ENCODE assay signal across 24 cellular contexts in the genomic region with DNA sequence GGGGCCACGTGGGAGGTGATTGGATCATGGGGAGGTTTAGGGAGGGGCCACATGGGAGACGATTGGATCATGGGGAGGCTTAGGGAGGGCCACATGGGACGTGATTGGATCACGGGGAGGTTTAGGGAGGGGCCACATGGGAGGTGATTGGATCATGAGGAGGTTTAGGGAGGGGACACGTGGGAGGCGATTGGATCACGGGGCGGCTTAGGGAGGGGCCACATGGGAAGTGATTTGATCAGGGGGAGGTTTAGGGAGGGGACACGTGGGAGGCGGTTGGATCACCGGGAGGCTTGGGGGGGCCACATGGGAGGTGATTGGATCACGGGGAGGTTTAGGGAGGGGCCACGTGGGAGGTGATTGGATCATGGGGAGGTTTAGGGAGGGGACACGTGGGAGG. TPM values are rescaled to one million over a fixed set of nuclear protein-coding genes. Genes with fewer than 3 reads are reported as not detected.
"Had no signal": no experiment of that assay in that cellular context is flagged by ENCODE, and none has a peak within 500 bp of the region (broad histone marks: within the 10 kb centered on the region; RNA-seq: fewer than 3 reads in every experiment).

No MANE protein-coding gene starts in this region.

- H3K27ac ChIP-seq: KMS-11, SJSA1 had no signal

- H3K9me3 ChIP-seq: SK-N-SH had no signal

- H3K4me1 ChIP-seq: SJSA1 had no signal

- H3K36me3 ChIP-seq: SJSA1 had no signal

- H3K4me2 ChIP-seq: KMS-11, SK-N-SH had no signal

- H3K9me2 ChIP-seq: SK-N-SH had no signal

- H3K4me3 ChIP-seq: K562, SJSA1 had no signal

- H3K27me3 ChIP-seq: SJSA1 had no signal

- H3K9ac ChIP-seq: KMS-11, SK-N-SH had no signal

- DNase-seq: MV-4-11, NCI-H1092, NCI-H1105 treated with DMSO at 0.1 percent for 48 hours, NCI-H1417 treated with DMSO at 0.1 percent for 48 hours, NCI-H146, NCI-H1694 treated with DMSO at 0.1 percent for 48 hours, NCI-H1930, NCI-H2081 treated with DMSO at 0.1 percent for 48 hours, NCI-H2171, NCI-H226, NCI-H446 treated with DMSO at 0.1 percent for 48 hours, NCI-H510A treated with DMSO at 0.1 percent for 48 hours, NCI-H526, Right ventricle myocardium superior, RPMI8226, SIG-M5, SK-N-SH, SW 1271, T-cell had no signal

- ATAC-seq: K562, T-cell had no signal

RNA-seq across cellular contexts. Expression of gene SALL3, which starts 22.5 kb away (rescaled TPM):
- total RNA-seq: K562, LHCN-M2, MCF 10A had no signal
